15 cellular contexts compared by ENCODE assay signal in genomic region chr4:82774711-82775171, GRCh38. TPM values are rescaled to one million over a fixed set of nuclear protein-coding genes. Genes with fewer than 3 reads are reported as not detected.
A peak's percentile ranks its signal among the peaks of the same experiment; 100 is the strongest.
DNase-seq lines count a peak whose midpoint lies in the region; ATAC-seq and TF ChIP-seq lines count a peak whose summit lies in the region.
"Had no signal": no experiment of that assay in that cellular context is flagged by ENCODE, and none has a peak within 500 bp of the region (broad histone marks: within the 10 kb centered on the region; RNA-seq: fewer than 3 reads in every experiment).

No MANE protein-coding gene starts in this region.

- H3K36me3 Mint-ChIP-seq in activated CD4-positive, alpha-beta T cell treated with anti-CD3 and anti-CD28 coated beads, Interleukin-2, amount 10 ng/mL, durations not matched to agents 7 days and 5 days (ENCODE audit: low read depth): no peaks in the 10 kb centered on the region
- H3K36me3 Mint-ChIP-seq: naive B cell had no signal

- peak in 2 of 3 experiments; percentile 17 to 68 for DNase-seq in NCI-H1417 (lab: John Stamatoyannopoulos, UW)
- no peak for DNase-seq in NCI-H1417 treated with DMSO at 0.1 percent for 48 hours (lab: John Stamatoyannopoulos, UW)
- DNase-seq in choroid plexus epithelial cell (ENCODE audit: low read depth): peak; percentile 12
- peak; percentile 77 for DNase-seq in medulla oblongata (ENCODE audit: extremely low spot score)
- DNase-seq in testis: peak; percentile 78
- DNase-seq in activated CD4-positive, alpha-beta T cell treated with anti-CD3 and anti-CD28 coated beads, Interleukin-2, amount 10 ng/mL, durations not matched to agents 7 days and 5 days: no peak
- DNase-seq: 8988T; activated naive CD4-positive, alpha-beta T cell treated with anti-CD3 and anti-CD28 coated beads, Interleukin-2, amount 50 U/mL, for 16 hours; cortex of kidney; MG63; naive B cell; NCI-H2171 treated with DMSO at 0.1 percent for 48 hours had no signal

- no peaks in the 10 kb centered on the region for H3K9me3 ChIP-seq in testis
- H3K9me3 ChIP-seq: MG63 had no signal

- TF ChIP-seq POLR2A in testis (IDR thresholded peaks at IDR 0.05): no peak

- H3K4me3 Mint-ChIP-seq in activated CD4-positive, alpha-beta T cell treated with anti-CD3 and anti-CD28 coated beads, Interleukin-2, amount 10 ng/mL, durations not matched to agents 7 days and 5 days: no peak overlapping the region
- H3K4me3 Mint-ChIP-seq: naive B cell had no signal

- H3K4me3 ChIP-seq in choroid plexus epithelial cell (ENCODE audit: low read depth, low read length) (no peak overlapping the region), testis (no peak overlapping the region)
- H3K4me3 ChIP-seq: MG63, SK-N-MC had no signal

- no peak overlapping the region for H3K27ac Mint-ChIP-seq in activated CD4-positive, alpha-beta T cell treated with anti-CD3 and anti-CD28 coated beads, Interleukin-2, amount 10 ng/mL, durations not matched to agents 7 days and 5 days
- H3K27ac Mint-ChIP-seq: naive B cell had no signal

- H3K27me3 ChIP-seq in testis: no peaks in the 10 kb centered on the region
- H3K27me3 ChIP-seq: MG63 had no signal

- TF ChIP-seq CTCF in choroid plexus epithelial cell (conservative IDR thresholded peaks at IDR 0.05; ENCODE audit: low read depth, low read length): no peak
- no peak for TF ChIP-seq CTCF in testis (IDR thresholded peaks at IDR 0.05)

- 24 to 35% methylated on average over 3 of the region's 3 CpGs for WGBS in testis, 2 donors

- H3K36me3 ChIP-seq in testis (ENCODE audit: low read depth, missing control alignments): no peaks in the 10 kb centered on the region
- H3K36me3 ChIP-seq: MG63 had no signal

- H3K27me3 Mint-ChIP-seq in activated CD4-positive, alpha-beta T cell treated with anti-CD3 and anti-CD28 coated beads, Interleukin-2, amount 10 ng/mL, durations not matched to agents 7 days and 5 days: peaks cover 2% of the 10 kb centered on the region

- POLR2A ChIA-PET in activated CD4-positive, alpha-beta T cell treated with anti-CD3 and anti-CD28 coated beads, Interleukin-2, amount 10 ng/mL, durations not matched to agents 7 days and 5 days (lab: Charles Lee): no interaction called here

- intact Hi-C loops in testis (cut with DNase I; ENCODE audit: low total_unique reads): no loop called here

- no peaks in the 10 kb centered on the region for H3K9me3 Mint-ChIP-seq in activated CD4-positive, alpha-beta T cell treated with anti-CD3 and anti-CD28 coated beads, Interleukin-2, amount 10 ng/mL, durations not matched to agents 7 days and 5 days

- ATAC-seq in HG03442 (IDR thresholded peaks at IDR 0.05; ENCODE audit: unreplicated experiment): no peak
- ATAC-seq in HG03175 (IDR thresholded peaks at IDR 0.05; ENCODE audit: unreplicated experiment): no peak

- H3K4me1 Mint-ChIP-seq in activated CD4-positive, alpha-beta T cell treated with anti-CD3 and anti-CD28 coated beads, Interleukin-2, amount 10 ng/mL, durations not matched to agents 7 days and 5 days: no peaks in the 10 kb centered on the region
- H3K4me1 Mint-ChIP-seq: naive B cell had no signal

- H3K27ac ChIP-seq in testis: peak overlapping the region in 1 of 2 donors; percentile 6

- H3K4me1 ChIP-seq in testis: peaks cover 26% of the 10 kb centered on the region

- CTCF ChIA-PET in activated CD4-positive, alpha-beta T cell treated with anti-CD3 and anti-CD28 coated beads, Interleukin-2, amount 10 ng/mL, durations not matched to agents 7 days and 5 days (lab: Charles Lee): no interaction called here

RNA-seq across cellular contexts. Expression of gene SCD5, which starts 23.9 kb away (rescaled TPM):
- total RNA-seq in testis: 100 to 1,000 TPM; 149 to 161 TPM
- polyA plus RNA-seq in testis (ENCODE audit: insufficient read depth, low read depth, low replicate concordance): 76.4 TPM
- total RNA-seq in activated CD4-positive, alpha-beta T cell treated with anti-CD3 and anti-CD28 coated beads, Interleukin-2, amount 10 ng/mL, durations not matched to agents 7 days and 5 days: 1 to 10 TPM; 2.0 TPM

Comparison
In these comparisons a context has a peak if more than half of its experiments do, and no peak if none do; other contexts are left out.
1. DNase-seq: peak in NCI-H1417 (2 of 3), choroid plexus epithelial cell (single experiment), medulla oblongata (single experiment) and testis (single experiment); none in NCI-H1417 treated with DMSO at 0.1 percent for 48 hours (single experiment) and activated CD4-positive, alpha-beta T cell treated with anti-CD3 and anti-CD28 coated beads, Interleukin-2, amount 10 ng/mL, durations not matched to agents 7 days and 5 days (single experiment).
2. RNA of gene SCD5, which starts 23.9 kb away (total RNA-seq): 149 to 161 TPM in testis; 2.0 TPM in activated CD4-positive, alpha-beta T cell treated with anti-CD3 and anti-CD28 coated beads, Interleukin-2, amount 10 ng/mL, durations not matched to agents 7 days and 5 days; every median in the first group is over 10 times any median in the second.